In the genomic region with DNA sequence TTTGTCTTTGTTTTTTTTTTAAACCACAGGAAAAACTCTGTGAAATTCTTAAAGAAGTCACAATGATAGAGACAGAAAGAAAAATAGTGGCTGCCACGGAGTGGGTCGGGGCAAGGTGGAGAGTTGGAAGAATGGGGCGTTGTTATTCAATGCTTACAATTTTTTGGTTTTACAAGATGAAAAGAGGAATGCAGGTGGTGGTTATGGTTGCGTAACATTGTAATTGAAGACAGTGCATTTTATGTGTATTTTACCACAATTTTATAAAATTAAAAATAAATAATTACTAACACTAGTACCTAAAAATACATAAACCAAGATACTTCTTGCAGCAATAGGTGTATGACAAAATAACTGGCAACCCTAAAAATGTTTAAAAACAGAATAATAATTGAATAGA, we compare ENCODE assay signal across 35 cellular contexts.
"Had no signal": no experiment of that assay in that cellular context is flagged by ENCODE, and none has a peak within 500 bp of the region (broad histone marks: within the 10 kb centered on the region; RNA-seq: fewer than 3 reads in every experiment).

No MANE protein-coding gene starts in this region.

- H3K4me3 ChIP-seq: adrenal gland, body of pancreas, breast epithelium had no signal

- H3K4me3 Mint-ChIP-seq: activated B cell treated with CpG ODN at 0.5 μM for 24 hours; activated CD4-positive, alpha-beta memory T cell treated with anti-CD3 and anti-CD28 coated beads for 36 hours; activated CD4-positive, alpha-beta T cell treated with anti-CD3 and anti-CD28 coated beads, Interleukin-2, amount 10 ng/mL, durations not matched to agents 24 days and 14 days; activated CD8-positive, alpha-beta T cell treated with anti-CD3 and anti-CD28 coated beads for 36 hours; activated naive CD4-positive, alpha-beta T cell treated with anti-CD3 and anti-CD28 coated beads for 36 hours; activated naive CD8-positive, alpha-beta T cell treated with anti-CD3 and anti-CD28 coated beads for 36 hours; activated T-cell treated with anti-CD3 and anti-CD28 coated beads, Interleukin-2, amount 50 U/mL, for 4 hours; activated T-cell treated with anti-CD3 and anti-CD28 coated beads, Interleukin-2, amount 50 U/mL, for 72 hours; activated T-helper 1 cell treated with anti-CD3 and anti-CD28 coated beads, Interleukin-12 subunit alpha, Interleukin-12 subunit beta, Interleukin-2, Interleukin-4 antibody, amounts not matched to agents 30 ng/mL and 10 ng/mL and 1 ng/mL, durations not matched to agents 14 hours and 24 hours and 36 hours; activated T-helper 17 cell treated with anti-CD3 and anti-CD28 coated beads, Interleukin-2, amount 50 U/mL, for 72 hours; T-helper 2 cell treated with Interferon-gamma antibody and Interleukin-4, amounts not matched to agents 5 μg/mL and 100 μg/mL, for 36 hours had no signal

- H3K27me3 ChIP-seq: adrenal gland, body of pancreas, brain microvascular endothelial cell, breast epithelium had no signal

- H3K36me3 ChIP-seq: adrenal gland, brain microvascular endothelial cell, breast epithelium had no signal

- H3K9me3 Mint-ChIP-seq: activated B cell treated with CpG ODN at 0.5 μM for 24 hours; activated CD4-positive, alpha-beta memory T cell treated with anti-CD3 and anti-CD28 coated beads for 36 hours; activated CD4-positive, alpha-beta T cell treated with anti-CD3 and anti-CD28 coated beads, Interleukin-2, amount 10 ng/mL, durations not matched to agents 24 days and 14 days; activated CD8-positive, alpha-beta T cell treated with anti-CD3 and anti-CD28 coated beads for 36 hours; activated naive CD4-positive, alpha-beta T cell treated with anti-CD3 and anti-CD28 coated beads for 36 hours; activated naive CD4-positive, alpha-beta T cell treated with anti-CD3 and anti-CD28 coated beads, Interleukin-2, amount 50 U/mL, for 72 hours; activated naive CD8-positive, alpha-beta T cell treated with anti-CD3 and anti-CD28 coated beads for 36 hours; activated T-cell treated with anti-CD3 and anti-CD28 coated beads, Interleukin-2, amount 50 U/mL, for 4 hours; activated T-cell treated with anti-CD3 and anti-CD28 coated beads, Interleukin-2, amount 50 U/mL, for 72 hours; activated T-helper 1 cell treated with anti-CD3 and anti-CD28 coated beads, Interleukin-12 subunit alpha, Interleukin-12 subunit beta, Interleukin-2, Interleukin-4 antibody, amounts not matched to agents 30 ng/mL and 10 ng/mL and 1 ng/mL, durations not matched to agents 14 hours and 24 hours and 36 hours; activated T-helper 17 cell treated with anti-CD3 and anti-CD28 coated beads, Interleukin-2, amount 50 U/mL, for 72 hours; T-helper 2 cell treated with Interferon-gamma antibody and Interleukin-4, amounts not matched to agents 5 μg/mL and 100 μg/mL, for 36 hours had no signal

- ATAC-seq: activated CD8-positive, alpha-beta T cell treated with anti-CD3 and anti-CD28 coated beads for 36 hours; activated naive CD4-positive, alpha-beta T cell treated with anti-CD3 and anti-CD28 coated beads, Interleukin-2, amount 50 U/mL, for 72 hours; activated T-cell treated with anti-CD3 and anti-CD28 coated beads, Interleukin-2, amount 50 U/mL, for 4 hours; activated T-cell treated with anti-CD3 and anti-CD28 coated beads, Interleukin-2, amount 50 U/mL, for 72 hours; activated T-helper 17 cell treated with anti-CD3 and anti-CD28 coated beads, Interleukin-2, amount 50 U/mL, for 72 hours; body of pancreas had no signal

- H3K4me1 Mint-ChIP-seq: activated B cell treated with CpG ODN at 0.5 μM for 24 hours; activated CD4-positive, alpha-beta T cell treated with anti-CD3 and anti-CD28 coated beads, Interleukin-2, amount 10 ng/mL, durations not matched to agents 24 days and 14 days; activated naive CD8-positive, alpha-beta T cell treated with anti-CD3 and anti-CD28 coated beads for 36 hours; activated T-helper 17 cell treated with anti-CD3 and anti-CD28 coated beads, Interleukin-2, amount 50 U/mL, for 72 hours had no signal

- H3K27me3 Mint-ChIP-seq: activated T-helper 17 cell treated with anti-CD3 and anti-CD28 coated beads, Interleukin-2, amount 50 U/mL, for 72 hours had no signal

- H3K9me3 ChIP-seq: adrenal gland, body of pancreas, breast epithelium had no signal

- H3K4me1 ChIP-seq: adrenal gland, breast epithelium had no signal

- DNase-seq: activated B cell treated with CpG ODN at 0.5 μM for 24 hours; activated CD4-positive, alpha-beta memory T cell treated with anti-CD3 and anti-CD28 coated beads for 36 hours; activated CD4-positive, alpha-beta T cell treated with anti-CD3 and anti-CD28 coated beads for 4 hours; activated CD4-positive, alpha-beta T cell treated with anti-CD3 and anti-CD28 coated beads, Interleukin-2, amount 10 ng/mL, durations not matched to agents 24 days and 14 days; activated CD4-positive, alpha-beta T cell treated with anti-CD3 and anti-CD28 coated beads, Interleukin-2, amount 50 U/mL, for 1 hour; activated CD4-positive, alpha-beta T cell treated with anti-CD3 and anti-CD28 coated beads, Interleukin-2, amount 50 U/mL, for 4 hours; activated CD4-positive, CD25-positive, alpha-beta regulatory T cell treated with anti-CD3 and anti-CD28 coated beads, Interleukin-2, amount 50 U/mL, for 72 hours; activated CD8-positive, alpha-beta memory T cell treated with anti-CD3 and anti-CD28 coated beads, Interleukin-2, amount 50 U/mL, for 4 hours; activated CD8-positive, alpha-beta T cell treated with anti-CD3 and anti-CD28 coated beads for 36 hours; activated effector memory CD4-positive, alpha-beta T cell treated with anti-CD3 and anti-CD28 coated beads, Interleukin-2, amount 50 U/mL, for 16 hours; activated gamma-delta T cell treated with Interleukin-2 at 50 U/mL for 16 hours; activated naive CD4-positive, alpha-beta T cell; activated naive CD4-positive, alpha-beta T cell treated with anti-CD3 and anti-CD28 coated beads for 36 hours; activated naive CD4-positive, alpha-beta T cell treated with anti-CD3 and anti-CD28 coated beads, Interleukin-2, amount 50 U/mL, for 16 hours; activated naive CD8-positive, alpha-beta T cell treated with anti-CD3 and anti-CD28 coated beads for 36 hours; activated T-cell treated with anti-CD3 and anti-CD28 coated beads for 4 hours; activated T-cell treated with anti-CD3 and anti-CD28 coated beads, Interleukin-2, amount 50 U/mL, for 1 hour; activated T-cell treated with anti-CD3 and anti-CD28 coated beads, Interleukin-2, amount 50 U/mL, for 4 hours; activated T-cell treated with anti-CD3 and anti-CD28 coated beads, Interleukin-2, amount 50 U/mL, for 72 hours; adrenal gland; amniotic stem cell; aorta; body of pancreas; brain microvascular endothelial cell; central memory CD4-positive, alpha-beta T cell; T-helper 2 cell; T-helper 9 cell had no signal

- H3K27ac Mint-ChIP-seq: activated B cell treated with CpG ODN at 0.5 μM for 24 hours; activated CD4-positive, alpha-beta memory T cell treated with anti-CD3 and anti-CD28 coated beads for 36 hours; activated CD4-positive, alpha-beta T cell treated with anti-CD3 and anti-CD28 coated beads, Interleukin-2, amount 10 ng/mL, durations not matched to agents 24 days and 14 days; activated CD8-positive, alpha-beta T cell treated with anti-CD3 and anti-CD28 coated beads for 36 hours; activated naive CD4-positive, alpha-beta T cell treated with anti-CD3 and anti-CD28 coated beads for 36 hours; activated naive CD4-positive, alpha-beta T cell treated with anti-CD3 and anti-CD28 coated beads, Interleukin-2, amount 50 U/mL, for 72 hours; activated naive CD8-positive, alpha-beta T cell treated with anti-CD3 and anti-CD28 coated beads for 36 hours; activated T-cell treated with anti-CD3 and anti-CD28 coated beads, Interleukin-2, amount 50 U/mL, for 72 hours; activated T-helper 1 cell treated with anti-CD3 and anti-CD28 coated beads, Interleukin-12 subunit alpha, Interleukin-12 subunit beta, Interleukin-2, Interleukin-4 antibody, amounts not matched to agents 30 ng/mL and 10 ng/mL and 1 ng/mL, durations not matched to agents 14 hours and 24 hours and 36 hours; activated T-helper 17 cell treated with anti-CD3 and anti-CD28 coated beads, Interleukin-2, amount 50 U/mL, for 72 hours; T-helper 2 cell treated with Interferon-gamma antibody and Interleukin-4, amounts not matched to agents 5 μg/mL and 100 μg/mL, for 36 hours had no signal

- FAIRE-seq: astrocyte, TTC549 had no signal

- H3K36me3 Mint-ChIP-seq: activated CD4-positive, alpha-beta memory T cell treated with anti-CD3 and anti-CD28 coated beads for 36 hours; activated naive CD4-positive, alpha-beta T cell treated with anti-CD3 and anti-CD28 coated beads, Interleukin-2, amount 50 U/mL, for 72 hours; activated naive CD8-positive, alpha-beta T cell treated with anti-CD3 and anti-CD28 coated beads for 36 hours had no signal

- H3K27ac ChIP-seq: adrenal gland, body of pancreas, brain microvascular endothelial cell, breast epithelium, VCaP had no signal
